ENCODE assay signal across 8 cellular contexts in the genomic region with DNA sequence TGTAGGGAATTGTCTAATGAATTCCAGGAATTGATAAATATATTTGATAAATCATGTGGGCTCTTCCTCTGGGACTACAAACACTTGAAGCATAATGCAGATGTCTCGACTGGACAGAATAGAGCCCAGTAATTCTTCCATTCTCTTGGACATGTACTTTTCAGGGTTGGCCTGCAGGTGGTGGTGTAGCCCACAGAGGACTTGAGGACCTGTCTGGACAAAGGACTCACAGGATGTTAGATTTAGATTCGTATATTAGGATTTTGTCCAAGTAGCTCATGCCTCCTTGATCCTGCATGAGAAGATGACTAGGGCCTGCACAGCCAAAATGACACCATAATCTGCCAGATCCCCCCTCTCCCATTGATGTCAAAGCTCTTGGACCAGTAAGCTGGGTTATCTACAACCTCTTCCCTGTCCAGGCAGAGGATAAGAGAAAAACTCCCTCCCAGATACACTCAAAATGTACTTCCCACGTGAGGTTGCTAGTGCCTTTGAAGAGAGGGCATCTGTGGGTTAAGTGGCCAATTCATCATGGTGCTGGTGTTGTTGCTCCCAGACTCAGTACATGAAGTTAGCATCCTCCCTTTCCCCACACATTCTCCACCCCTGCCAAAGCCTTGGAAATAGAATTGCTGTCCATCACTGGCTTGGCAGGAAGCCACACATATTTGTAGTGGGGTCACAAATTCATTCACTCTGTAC.
A peak's percentile ranks its signal among the peaks of the same experiment; 100 is the strongest.
DNase-seq lines count a peak whose midpoint lies in the region; ATAC-seq, FAIRE-seq and TF ChIP-seq lines count a peak whose summit lies in the region.

No MANE protein-coding gene starts in this region.

- H3K4me3 ChIP-seq in BJ (ENCODE audit: low read depth, low read length) = no peak overlapping the region
- no peak overlapping the region for H3K4me3 ChIP-seq in psoas muscle

- FAIRE-seq in RCC 7860 (lab: Jason Lieb, UNC) = no peak

- CTCF ChIA-PET in BJ (lab: Yijun Ruan, JAX) = interaction anchor here (0.6 to 2.4 kb wide), 19 partner anchors 9 to 720 kb away, joined by 3 to 14 read pairs (median 4); no protein-coding TSS in a partner anchor

- TF ChIP-seq CTCF in BJ (IDR thresholded peaks at IDR 0.05; ENCODE audit: insufficient read depth, low read depth, low read length) = peak; percentile 71
- TF ChIP-seq CTCF in psoas muscle (IDR thresholded peaks at IDR 0.05) = peak; percentile 62

- POLR2A ChIA-PET in BJ (lab: Charles Lee) = no interaction called here

- WGBS in psoas muscle, 3 donors = 18 to 35% (median 22%) methylated on average over 3 of the region's 3 CpGs

- H3K27ac ChIP-seq in psoas muscle = no peak overlapping the region

- H3K9me3 ChIP-seq in psoas muscle = no peaks in the 10 kb centered on the region

- DNase-seq in BJ (ENCODE audit: low read depth) (no peak), HPDE6-E6E7 (ENCODE audit: extremely low spot score) (peak; percentile 61), RCC 7860 (ENCODE audit: low spot score) (peak; percentile 28), head of caudate nucleus (peak in 40 of 42 donors; percentile 17 to 82 (median 59)), psoas muscle (peak; percentile 29 to 71), GOT3 (lab: John Stamatoyannopoulos, UW) (no peak)
- DNase-seq in activated naive CD4-positive, alpha-beta T cell treated with anti-CD3 and anti-CD28 coated beads, Interleukin-2, amount 50 U/mL, for 16 hours = peak; percentile 38

- intact Hi-C loops in head of caudate nucleus (cut with DNase I) (loop anchor here (10.0 kb wide), 1 partner anchor 53 kb away; no protein-coding TSS in a partner anchor), psoas muscle (cut with DNase I) (loop anchor here (1.0 to 10.0 kb wide), 6 partner anchors 47 to 485 kb away; no protein-coding TSS in a partner anchor)

- H3K4me1 ChIP-seq in psoas muscle = peaks cover 24% of the 10 kb centered on the region

- H3K27me3 ChIP-seq in BJ (ENCODE audit: control insufficient read depth, insufficient read depth, low read length) = no peaks in the 10 kb centered on the region
- H3K27me3 ChIP-seq in psoas muscle (ENCODE audit: insufficient read depth in 3 of 3, low read length in 2 of 3) = no peaks in the 10 kb centered on the region

- peak; percentile 82 for ATAC-seq in GM18907 (IDR thresholded peaks at IDR 0.05; ENCODE audit: unreplicated experiment)
- ATAC-seq in psoas muscle = peak; percentile 59 to 91 (median 78)

- no peaks in the 10 kb centered on the region for H3K36me3 ChIP-seq in BJ (ENCODE audit: control insufficient read depth, insufficient read depth, low read length)
- H3K36me3 ChIP-seq in psoas muscle (ENCODE audit: insufficient read depth in 1 of 2, low read depth in 1 of 2) = no peaks in the 10 kb centered on the region

Comparison
In these comparisons a context has a peak if more than half of its experiments do, and no peak if none do; other contexts are left out.
1. DNase-seq: peak in HPDE6-E6E7 (single experiment), RCC 7860 (single experiment), activated naive CD4-positive, alpha-beta T cell treated with anti-CD3 and anti-CD28 coated beads, Interleukin-2, amount 50 U/mL, for 16 hours (single experiment), head of caudate nucleus (40 of 42) and psoas muscle (2 of 2); none in BJ (single experiment) and GOT3 (single experiment).